In the genomic region with DNA sequence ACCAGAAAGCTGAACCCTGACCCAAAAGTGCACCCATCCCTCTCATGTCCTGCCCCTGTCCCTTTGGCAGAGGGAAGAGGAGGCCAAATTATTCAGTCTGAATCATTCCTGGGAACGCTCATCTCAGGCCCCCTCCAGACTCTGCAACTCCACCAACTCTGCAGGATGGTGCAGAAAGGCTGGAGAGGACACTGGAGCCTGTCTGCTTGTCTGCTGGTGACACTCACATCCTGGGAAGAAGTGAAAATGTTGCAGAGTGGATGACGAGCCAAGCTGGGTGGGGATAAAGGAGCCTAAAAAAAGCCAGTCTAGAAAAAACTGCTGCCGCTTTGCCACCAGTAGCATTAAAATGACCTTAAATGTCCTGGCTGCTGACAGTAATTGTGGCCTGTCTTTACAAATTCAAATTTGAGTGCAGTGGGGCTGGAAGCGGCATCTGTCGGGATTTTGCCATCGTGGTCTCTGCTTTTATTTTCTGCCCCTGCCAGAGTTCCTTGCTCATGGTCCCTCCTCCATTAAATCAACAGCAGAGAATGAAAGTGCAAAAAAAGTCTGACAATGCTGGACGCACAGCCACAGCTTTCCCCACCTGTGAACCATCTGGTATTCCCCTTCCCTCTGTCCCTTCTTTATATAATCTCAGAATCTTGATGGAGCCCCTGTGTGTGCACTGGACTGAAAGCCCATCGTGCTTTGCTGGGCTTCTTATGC, we compare ENCODE assay signal across 8 cellular contexts.
A peak's percentile ranks its signal among the peaks of the same experiment; 100 is the strongest.
DNase-seq lines count a peak whose midpoint lies in the region; ATAC-seq, FAIRE-seq and TF ChIP-seq lines count a peak whose summit lies in the region.

No MANE protein-coding gene starts in this region.

- no peaks in the 10 kb centered on the region for H3K27me3 Mint-ChIP-seq in activated T-cell treated with anti-CD3 and anti-CD28 coated beads, Interleukin-2, amount 50 U/mL, for 24 hours

- H3K27me3 ChIP-seq in thyroid gland: no peaks in the 10 kb centered on the region

- TF ChIP-seq CTCF in kidney (IDR thresholded peaks at IDR 0.05; ENCODE audit: borderline replicate concordance, extremely low read depth, insufficient read depth) (no peak), thyroid gland (IDR thresholded peaks at IDR 0.05) (no peak)

- WGBS in thyroid gland, 2 donors: 65 to 67% methylated on average over 8 of the region's 8 CpGs

- no peak for ATAC-seq in HG02759 (IDR thresholded peaks at IDR 0.05; ENCODE audit: unreplicated experiment)

- no peak for DNase-seq in activated T-cell treated with anti-CD3 and anti-CD28 coated beads, Interleukin-2, amount 50 U/mL, for 24 hours
- no peak for DNase-seq in activated T-cell treated with anti-CD3 and anti-CD28 coated beads, Interleukin-2, amount 50 U/mL, for 1 hour
- peak in 31 of 58 donors; percentile 17 to 65 (median 37) for DNase-seq in anterior cingulate cortex (lab: John Stamatoyannopoulos, UW)
- DNase-seq in kidney: no peak
- no peak for DNase-seq in thyroid gland
- no peak for DNase-seq in kidney glomerular epithelial cell (lab: John Stamatoyannopoulos, UW)
- DNase-seq in NCI-H128 (lab: John Stamatoyannopoulos, UW; ENCODE audit: unreplicated experiment): no peak

- peak overlapping the region in 1 of 2 donors; percentile 47 for H3K9ac ChIP-seq in kidney (ENCODE audit: low read length in 2 of 2)

- peaks cover 97% of the 10 kb centered on the region for H3K4me1 Mint-ChIP-seq in activated T-cell treated with anti-CD3 and anti-CD28 coated beads, Interleukin-2, amount 50 U/mL, for 24 hours (ENCODE audit: low read depth)

- peak overlapping the region; percentile 78 for H3K4me3 Mint-ChIP-seq in activated T-cell treated with anti-CD3 and anti-CD28 coated beads, Interleukin-2, amount 50 U/mL, for 24 hours

- H3K9me3 Mint-ChIP-seq in activated T-cell treated with anti-CD3 and anti-CD28 coated beads, Interleukin-2, amount 50 U/mL, for 24 hours: no peaks in the 10 kb centered on the region

- H3K36me3 ChIP-seq in kidney (ENCODE audit: control insufficient read depth in 1 of 2, insufficient read depth in 2 of 2, low read length in 2 of 2): peaks cover 8% of the 10 kb centered on the region in 2 donors
- H3K36me3 ChIP-seq in thyroid gland: no peaks in the 10 kb centered on the region

- peaks cover 67% of the 10 kb centered on the region for H3K36me3 Mint-ChIP-seq in activated T-cell treated with anti-CD3 and anti-CD28 coated beads, Interleukin-2, amount 50 U/mL, for 24 hours (ENCODE audit: low read depth)

- intact Hi-C loops in kidney (cut with DNase I): no loop called here
- intact Hi-C loops in thyroid gland (cut with DNase I): loop anchor here (10.0 kb wide), 1 partner anchor 48 kb away; no protein-coding TSS in a partner anchor

- FAIRE-seq in kidney (lab: Jason Lieb, UNC): no peak

- H3K4me1 ChIP-seq in kidney (ENCODE audit: control insufficient read depth in 1 of 2, insufficient read depth in 1 of 2, low read depth in 1 of 2, low read length in 2 of 2) (peaks cover 26 to 38% of the 10 kb centered on the region in 2 donors), thyroid gland (peaks cover 8 to 56% of the 10 kb centered on the region in 2 donors)

- no peaks in the 10 kb centered on the region for H3K9me3 ChIP-seq in kidney (ENCODE audit: control insufficient read depth in 1 of 2, low read length in 2 of 2)
- no peaks in the 10 kb centered on the region for H3K9me3 ChIP-seq in thyroid gland

- H3K4me3 ChIP-seq in kidney (ENCODE audit: low read length in 2 of 2) (peak overlapping the region in 1 of 2 donors; percentile 9), thyroid gland (replicated peaks in 1 of 3) (no peak overlapping the region)

- H3K27ac ChIP-seq in kidney (ENCODE audit: low read depth in 2 of 2, low read length in 2 of 2) (peak overlapping the region; percentile 85 to 90), thyroid gland (peak overlapping the region; percentile 76 to 77 (median 76))

- peak overlapping the region; percentile 97 for H3K27ac Mint-ChIP-seq in activated T-cell treated with anti-CD3 and anti-CD28 coated beads, Interleukin-2, amount 50 U/mL, for 24 hours

- no peak for TF ChIP-seq POLR2A in thyroid gland (IDR thresholded peaks at IDR 0.05)

Comparison
In these comparisons a context has a peak if more than half of its experiments do, and no peak if none do; other contexts are left out.
1. DNase-seq: peak in anterior cingulate cortex (31 of 58); none in activated T-cell treated with anti-CD3 and anti-CD28 coated beads, Interleukin-2, amount 50 U/mL, for 24 hours (single experiment), activated T-cell treated with anti-CD3 and anti-CD28 coated beads, Interleukin-2, amount 50 U/mL, for 1 hour (single experiment), kidney (single experiment), thyroid gland (0 of 2), kidney glomerular epithelial cell (single experiment) and NCI-H128 (single experiment).